In genomic region chr15:78382114-78382886, GRCh38 we compare ENCODE assay signal across 24 cellular contexts. TPM values are rescaled to one million over a fixed set of nuclear protein-coding genes. Genes with fewer than 3 reads are reported as not detected.
DNase-seq lines count a peak whose midpoint lies in the region; ATAC-seq and TF ChIP-seq lines count a peak whose summit lies in the region.
"Had no signal": no experiment of that assay in that cellular context is flagged by ENCODE, and none has a peak within 500 bp of the region (broad histone marks: within the 10 kb centered on the region; RNA-seq: fewer than 3 reads in every experiment).

No MANE protein-coding gene starts in this region.

- peaks cover 0 to 18% of the 10 kb centered on the region in 2 experiments; a peak in 2 of 4 replicates for H3K4me1 ChIP-seq in SK-N-SH (ENCODE audit: control insufficient read depth in 1 of 2, insufficient read depth in 2 of 2, low read depth in 1 of 2, low read length in 1 of 2)
- no peaks in the 10 kb centered on the region for H3K4me1 ChIP-seq in CD8-positive, alpha-beta T cell (ENCODE audit: insufficient read depth, low read length)
- H3K4me1 ChIP-seq: A549, HAP-1 had no signal

- POLR2A ChIA-PET in SK-N-SH (lab: Yijun Ruan, JAX), result interaction anchor here (1.5 kb wide), 1 partner anchor 10 kb away, joined by 3 read pairs; no protein-coding TSS in a partner anchor
- POLR2A ChIA-PET in CD8-positive, alpha-beta T cell (lab: Charles Lee), result no interaction called here
- POLR2A ChIA-PET in CD4-positive, alpha-beta T cell (lab: Charles Lee), result no interaction called here

- H3K4me2 ChIP-seq in SK-N-SH, result no peak overlapping the region
- H3K4me2 ChIP-seq: A549 had no signal

- intact Hi-C loops in sciatic nerve (cut with DNase I), result no loop called here
- intact Hi-C loops in CD8-positive, alpha-beta T cell (cut with DNase I, micrococcal nuclease), result no loop called here
- intact Hi-C loops in CD4-positive, alpha-beta T cell (cut with DNase I, micrococcal nuclease), result no loop called here

- ATAC-seq in SK-N-SH treated with all-trans-retinoic acid at 6 μM for 48 hours, result peak; percentile 36
- no peak for ATAC-seq in sciatic nerve
- no peak for ATAC-seq in CD8-positive, alpha-beta T cell
- ATAC-seq in CD4-positive, alpha-beta T cell (ENCODE audit: poor library complexity), result no peak
- ATAC-seq: A549 had no signal

- TF ChIP-seq EP300 in SK-N-SH (IDR thresholded peaks at IDR 0.05; ENCODE audit: borderline replicate concordance in 1 of 2, low read depth in 1 of 2, low read length in 1 of 2), result no peak

- H3K4me3 Mint-ChIP-seq in activated T-cell treated with anti-CD3 and anti-CD28 coated beads, Interleukin-2, amount 50 U/mL, for 24 hours, result no peak overlapping the region
- no peak overlapping the region for H3K4me3 Mint-ChIP-seq in CD8-positive, alpha-beta T cell
- no peak overlapping the region for H3K4me3 Mint-ChIP-seq in CD4-positive, alpha-beta T cell
- H3K4me3 Mint-ChIP-seq: CD8-positive, alpha-beta memory T cell had no signal

- no peak overlapping the region for H3K27ac Mint-ChIP-seq in activated T-cell treated with anti-CD3 and anti-CD28 coated beads, Interleukin-2, amount 50 U/mL, for 24 hours
- no peak overlapping the region for H3K27ac Mint-ChIP-seq in CD8-positive, alpha-beta T cell
- no peak overlapping the region for H3K27ac Mint-ChIP-seq in CD4-positive, alpha-beta T cell
- H3K27ac Mint-ChIP-seq: CD8-positive, alpha-beta memory T cell had no signal

- TF ChIP-seq CTCF in SK-N-SH (IDR thresholded peaks at IDR 0.05), result no peak
- TF ChIP-seq CTCF in CD8-positive, alpha-beta T cell (IDR thresholded peaks at IDR 0.05), result no peak
- no peak for TF ChIP-seq CTCF in CD4-positive, alpha-beta T cell (IDR thresholded peaks at IDR 0.05)

- WGBS in SK-N-SH (ENCODE audit: low lambda C conversion rate), result 58% methylated on average over 2 of the region's 7 CpGs

- no peak for TF ChIP-seq RAD21 in SK-N-SH (IDR thresholded peaks at IDR 0.05; ENCODE audit: low read length)

- H3K36me3 ChIP-seq in SK-N-SH (replicated peaks in 1 of 2; ENCODE audit: control insufficient read depth in 1 of 2, insufficient read depth in 2 of 2, low read length in 1 of 2), result no peaks in the 10 kb centered on the region
- H3K36me3 ChIP-seq in CD8-positive, alpha-beta T cell (ENCODE audit: insufficient read depth, low read length), result no peaks in the 10 kb centered on the region
- H3K36me3 ChIP-seq: HAP-1 had no signal

- H3K9me2 ChIP-seq in SK-N-SH, result no peaks in the 10 kb centered on the region

- H3K9ac ChIP-seq in SK-N-SH, result no peak overlapping the region

- H2AFZ ChIP-seq in SK-N-SH (ENCODE audit: low read depth), result no peak overlapping the region

- no peaks in the 10 kb centered on the region for H4K20me1 ChIP-seq in SK-N-SH (ENCODE audit: insufficient read depth)

- no peak overlapping the region; a peak in 1 of 4 replicates for H3K27ac ChIP-seq in SK-N-SH (ENCODE audit: low read depth in 2 of 2, low read length in 1 of 2)
- H3K27ac ChIP-seq in CD8-positive, alpha-beta T cell (ENCODE audit: low read depth, low read length), result no peak overlapping the region
- no peak overlapping the region for H3K27ac ChIP-seq in CD4-positive, alpha-beta T cell (ENCODE audit: low read depth, low read length)
- H3K27ac ChIP-seq: 22Rv1, A549, C4-2B, HL-60 had no signal

- CTCF ChIA-PET in SK-N-SH (lab: Yijun Ruan, JAX), result interaction anchor here (0.7 to 2.6 kb wide), 6 partner anchors 10 to 73 kb away, joined by 3 to 9 read pairs (median 4); no protein-coding TSS in a partner anchor
- CTCF ChIA-PET in CD8-positive, alpha-beta T cell (lab: Charles Lee), result no interaction called here
- CTCF ChIA-PET in CD4-positive, alpha-beta T cell (lab: Charles Lee), result no interaction called here

- H3K36me3 Mint-ChIP-seq in activated T-cell treated with anti-CD3 and anti-CD28 coated beads, Interleukin-2, amount 50 U/mL, for 24 hours (ENCODE audit: low read depth), result no peaks in the 10 kb centered on the region
- H3K36me3 Mint-ChIP-seq in CD8-positive, alpha-beta T cell, result no peaks in the 10 kb centered on the region
- H3K36me3 Mint-ChIP-seq in CD4-positive, alpha-beta T cell (ENCODE audit: low read depth), result no peaks in the 10 kb centered on the region
- H3K36me3 Mint-ChIP-seq: CD8-positive, alpha-beta memory T cell had no signal

- no peak overlapping the region for H3K4me3 ChIP-seq in SK-N-SH (ENCODE audit: low read depth in 2 of 2, low read length in 1 of 2)
- no peak overlapping the region for H3K4me3 ChIP-seq in CD8-positive, alpha-beta T cell (ENCODE audit: low read depth, low read length)
- H3K4me3 ChIP-seq: A549, HAP-1 had no signal

- H3K9me3 ChIP-seq in SK-N-SH, result no peaks in the 10 kb centered on the region
- H3K9me3 ChIP-seq in CD8-positive, alpha-beta T cell (ENCODE audit: low read length), result no peaks in the 10 kb centered on the region
- no peaks in the 10 kb centered on the region for H3K9me3 ChIP-seq in CD4-positive, alpha-beta T cell (ENCODE audit: control insufficient read depth, low read length)
- H3K9me3 ChIP-seq: A549, HAP-1 had no signal

- no peak for DNase-seq in SK-N-SH
- DNase-seq in mesenteric fat pad (ENCODE audit: low spot score), result peak; percentile 33
- DNase-seq in sciatic nerve (ENCODE audit: low spot score), result peak; percentile 35
- DNase-seq in activated T-cell treated with anti-CD3 and anti-CD28 coated beads, Interleukin-2, amount 50 U/mL, for 24 hours, result no peak
- no peak for DNase-seq in CD1c-positive myeloid dendritic cell (ENCODE audit: extremely low spot score)
- no peak for DNase-seq in CD8-positive, alpha-beta T cell
- DNase-seq in CD4-positive, alpha-beta T cell, result no peak
- DNase-seq: AML-193; CD8-positive, alpha-beta memory T cell; COR-L47; DMS 273 treated with DMSO at 0.1 percent for 48 hours; DMS53; DND-41; EL had no signal

- no peaks in the 10 kb centered on the region for H3K4me1 Mint-ChIP-seq in activated T-cell treated with anti-CD3 and anti-CD28 coated beads, Interleukin-2, amount 50 U/mL, for 24 hours (ENCODE audit: low read depth)
- no peaks in the 10 kb centered on the region for H3K4me1 Mint-ChIP-seq in CD8-positive, alpha-beta T cell (ENCODE audit: low read depth)
- no peaks in the 10 kb centered on the region for H3K4me1 Mint-ChIP-seq in CD4-positive, alpha-beta T cell (ENCODE audit: low read depth)
- H3K4me1 Mint-ChIP-seq: CD8-positive, alpha-beta memory T cell had no signal

- H3K27me3 ChIP-seq in SK-N-SH (ENCODE audit: insufficient read depth), result peaks cover 10% of the 10 kb centered on the region
- no peaks in the 10 kb centered on the region for H3K27me3 ChIP-seq in CD8-positive, alpha-beta T cell (ENCODE audit: insufficient read depth, low read length)
- H3K27me3 ChIP-seq in CD4-positive, alpha-beta T cell (ENCODE audit: control insufficient read depth, insufficient read depth, low read length), result peaks cover 7% of the 10 kb centered on the region

- H3K79me2 ChIP-seq in SK-N-SH (ENCODE audit: insufficient read depth), result no peaks in the 10 kb centered on the region

- H3K9me3 Mint-ChIP-seq in activated T-cell treated with anti-CD3 and anti-CD28 coated beads, Interleukin-2, amount 50 U/mL, for 24 hours, result no peaks in the 10 kb centered on the region
- no peaks in the 10 kb centered on the region for H3K9me3 Mint-ChIP-seq in CD8-positive, alpha-beta T cell
- H3K9me3 Mint-ChIP-seq in CD4-positive, alpha-beta T cell, result no peaks in the 10 kb centered on the region
- H3K9me3 Mint-ChIP-seq: CD8-positive, alpha-beta memory T cell had no signal

- H3K27me3 Mint-ChIP-seq in activated T-cell treated with anti-CD3 and anti-CD28 coated beads, Interleukin-2, amount 50 U/mL, for 24 hours, result peaks cover 40% of the 10 kb centered on the region
- H3K27me3 Mint-ChIP-seq in CD8-positive, alpha-beta T cell (ENCODE audit: low read depth), result peaks cover 23% of the 10 kb centered on the region
- H3K27me3 Mint-ChIP-seq in CD4-positive, alpha-beta T cell, result peaks cover 53% of the 10 kb centered on the region

- H3F3A ChIP-seq in SK-N-SH (replicated peaks; ENCODE audit: insufficient read depth), result no peaks in the 10 kb centered on the region

TF ChIP-seq in SK-N-SH treated with all-trans-retinoic acid at 6 μM for 48 hours, 23 proteins besides CTCF, POLR2A, EP300 and RAD21 (continues in another document):
- TF ChIP-seq ISL1 (CRISPR knock-in tag; IDR thresholded peaks at IDR 0.05), result peak; percentile 89
- TF ChIP-seq CSDC2 (CRISPR knock-in tag; IDR thresholded peaks at IDR 0.05), result no peak
- TF ChIP-seq BACH2 (CRISPR knock-in tag; IDR thresholded peaks at IDR 0.05; ENCODE audit: borderline replicate concordance), result no peak
- no peak for TF ChIP-seq GLIS3 (CRISPR knock-in tag; IDR thresholded peaks at IDR 0.05)
- TF ChIP-seq ESRRG (CRISPR knock-in tag; IDR thresholded peaks at IDR 0.05), result no peak

TF ChIP-seq in SK-N-SH, 30 proteins besides CTCF, POLR2A, EP300 and RAD21:
- TF ChIP-seq ZBTB33 (IDR thresholded peaks at IDR 0.05; ENCODE audit: borderline replicate concordance, low read depth), result no peak

RNA-seq across cellular contexts. Expression of gene CRABP1, which starts 42.1 kb away (rescaled TPM):
- polyA plus RNA-seq in SK-N-SH (2012; rRNA removed), result 1.0 and 1.6 TPM in 2 replicates
- polyA plus RNA-seq in SK-N-SH (2012; cell fraction: cytosol; rRNA removed), result 1.4 and 2.1 TPM in 2 replicates
- 0.38 and 0.54 TPM in 2 replicates for polyA plus RNA-seq in SK-N-SH (2012; cell fraction: nucleus; rRNA removed)
- total RNA-seq in mesenteric fat pad, result not detected
- total RNA-seq in sciatic nerve, result 28.8 TPM
- total RNA-seq in CD8-positive, alpha-beta T cell, result not detected
- not detected for total RNA-seq in CD4-positive, alpha-beta T cell
- total RNA-seq: CD8-positive, alpha-beta memory T cell; G401; H4; HT1080 had no signal
- polyA plus RNA-seq: BJ; CD8-positive, alpha-beta memory T cell had no signal

RNA-seq across cellular contexts. Expression of gene IREB2, which starts 55.7 kb away (rescaled TPM):
- 9.5 and 13.7 TPM in 2 replicates for polyA plus RNA-seq in SK-N-SH (2012; rRNA removed)
- 13.2 and 14.9 TPM in 2 replicates for polyA plus RNA-seq in SK-N-SH (2012; cell fraction: cytosol; rRNA removed)
- 10.7 and 19.9 TPM in 2 replicates for polyA plus RNA-seq in SK-N-SH (2012; cell fraction: nucleus; rRNA removed)
- total RNA-seq in mesenteric fat pad, result 57.1 TPM
- 65.0 TPM for total RNA-seq in sciatic nerve
- total RNA-seq in CD8-positive, alpha-beta T cell, result 10 to 100 TPM; 67.4 to 76.7 TPM
- total RNA-seq in CD4-positive, alpha-beta T cell, result 10 to 100 TPM; 84.3 to 89.0 TPM

Comparison
In these comparisons a context has a peak if more than half of its experiments do, and no peak if none do; other contexts are left out.
1. DNase-seq: peak in mesenteric fat pad (single experiment) and sciatic nerve (single experiment); none in SK-N-SH (single experiment), activated T-cell treated with anti-CD3 and anti-CD28 coated beads, Interleukin-2, amount 50 U/mL, for 24 hours (single experiment), CD1c-positive myeloid dendritic cell (single experiment), CD8-positive, alpha-beta T cell (0 of 7) and CD4-positive, alpha-beta T cell (0 of 10).
2. RNA of gene CRABP1, which starts 42.1 kb away (total RNA-seq): 28.8 TPM in sciatic nerve (single experiment); not detected in mesenteric fat pad (single experiment), not detected in CD8-positive, alpha-beta T cell and not detected in CD4-positive, alpha-beta T cell; every median in the first group is over 10 times any median in the second.